In genomic region chr16:2091722-2092620, GRCh38 we compare ENCODE assay signal across 13 cellular contexts. TPM values are rescaled to one million over a fixed set of nuclear protein-coding genes. Genes with fewer than 3 reads are reported as not detected.
DNase-seq lines count a peak whose midpoint lies in the region; ATAC-seq, FAIRE-seq and TF ChIP-seq lines count a peak whose summit lies in the region.
"Had no signal": no experiment of that assay in that cellular context is flagged by ENCODE, and none has a peak within 500 bp of the region (broad histone marks: within the 10 kb centered on the region; RNA-seq: fewer than 3 reads in every experiment).

No MANE protein-coding gene starts in this region.

- no peak for FAIRE-seq in H1 (lab: Jason Lieb, UNC)
- FAIRE-seq: TTC549 had no signal

- no peak for TF ChIP-seq CTCF in SK-N-SH (IDR thresholded peaks at IDR 0.05)
- TF ChIP-seq CTCF in H1 (IDR thresholded peaks at IDR 0.05; ENCODE audit: control extremely low read depth in 1 of 3, insufficient read depth in 1 of 3, low read depth in 1 of 3, low read length in 3 of 3): no peak

- no peak overlapping the region; the same call in 1 of the 2 replicates for H2BK12ac ChIP-seq in H1 (ENCODE audit: low read depth, low read length)

- peak overlapping the region; percentile 53 for H3K4ac ChIP-seq in H1 (replicated peaks; ENCODE audit: insufficient read length, low read depth, low read length)

- H3K9ac ChIP-seq in SK-N-SH (no peak overlapping the region), H1 (replicated peaks in 1 of 4; ENCODE audit: extremely low read depth in 1 of 4, low read depth in 3 of 4, low read length in 3 of 4) (peak overlapping the region in 2 of 4 experiments; percentile 13 to 43; a peak in 3 of 7 replicates)

- H3K4me2 ChIP-seq in SK-N-SH (no peak overlapping the region), H1 (ENCODE audit: insufficient read depth in 1 of 2, low read depth in 2 of 2, low read length in 2 of 2) (peak overlapping the region; percentile 46 to 96)

- no peak overlapping the region for H3K4me3 Mint-ChIP-seq in effector memory CD8-positive, alpha-beta T cell
- H3K4me3 Mint-ChIP-seq: activated naive CD8-positive, alpha-beta T cell; memory B cell had no signal

- no peak overlapping the region for H3K27ac Mint-ChIP-seq in effector memory CD8-positive, alpha-beta T cell
- H3K27ac Mint-ChIP-seq: activated naive CD8-positive, alpha-beta T cell; memory B cell had no signal

- peaks cover 8% of the 10 kb centered on the region for H3K36me3 Mint-ChIP-seq in effector memory CD8-positive, alpha-beta T cell (ENCODE audit: insufficient read depth)
- H3K36me3 Mint-ChIP-seq: activated naive CD8-positive, alpha-beta T cell had no signal

- DNase-seq in SK-N-SH (peak; percentile 41), H1 (ENCODE audit: low read depth in 1 of 2, low spot score in 2 of 2) (peak in 1 of 2 experiments; percentile 71), GOT3 (lab: John Stamatoyannopoulos, UW) (no peak), AML-193 (lab: John Stamatoyannopoulos, UW) (no peak)
- DNase-seq in effector memory CD8-positive, alpha-beta T cell: no peak
- DNase-seq: NCI-H1092 treated with DMSO at 0.1 percent for 48 hours had no signal

- TF ChIP-seq EP300 in SK-N-SH (IDR thresholded peaks at IDR 0.05; ENCODE audit: borderline replicate concordance in 1 of 2, low read depth in 1 of 2, low read length in 1 of 2) (no peak), H1 (IDR thresholded peaks at IDR 0.05; ENCODE audit: borderline replicate concordance in 1 of 2, low read depth in 2 of 2, low read length in 2 of 2) (no peak)

- H3K23ac ChIP-seq in H1 (ENCODE audit: insufficient read length): no peak overlapping the region

- H3K56ac ChIP-seq in H1 (replicated peaks; ENCODE audit: insufficient read length, low read depth, low read length): no peak overlapping the region

- H3K27me3 Mint-ChIP-seq in effector memory CD8-positive, alpha-beta T cell: no peaks in the 10 kb centered on the region
- H3K27me3 Mint-ChIP-seq: activated naive CD8-positive, alpha-beta T cell; memory B cell had no signal

- H4K5ac ChIP-seq in H1 (ENCODE audit: insufficient read length, low read depth, low read length): peak overlapping the region; percentile 60

- peaks cover 21% of the 10 kb centered on the region for H3F3A ChIP-seq in SK-N-SH (replicated peaks; ENCODE audit: insufficient read depth)

- H3K23me2 ChIP-seq in H1 (ENCODE audit: low read depth, low read length): peaks cover 6% of the 10 kb centered on the region; the same call in 1 of the 2 replicates

- POLR2A ChIA-PET in SK-N-SH (lab: Yijun Ruan, JAX): interaction anchor here (1.6 kb wide), 1 partner anchor 35 kb away, joined by 4 read pairs; no protein-coding TSS in a partner anchor
- POLR2A ChIA-PET in H1 (lab: Charles Lee; ENCODE audit: partially characterized antibody): interaction anchor here (0.6 to 6.9 kb wide), 17 partner anchors 10 to 309 kb away, joined by 3 to 54 read pairs (median 3); partner anchors contain the start of genes NTHL1, NUBP2, SPSB3 and TRAF7

- 93% methylated on average over 24 of the region's 48 CpGs for WGBS in SK-N-SH (ENCODE audit: low lambda C conversion rate)
- 77% methylated on average over 48 of the region's 48 CpGs; no CpG with 5 or more reads in 1 of the 2 experiments for WGBS in H1 (ENCODE audit: extremely low coverage in 1 of 2, insufficient coverage in 1 of 2, insufficient read length in 1 of 2, insufficient replicate concordance in 2 of 2, low coverage in 1 of 2, low lambda C conversion rate in 2 of 2, missing lambda C conversion rate in 1 of 2), 2 experiments
- WGBS in mesodermal cell (ENCODE audit: insufficient coverage in 2 of 2), 2 experiments: 71% methylated on average over 45 to 47 of the region's 48 CpGs

- no peaks in the 10 kb centered on the region; a peak in 1 of 4 replicates for H3K4me1 ChIP-seq in SK-N-SH (ENCODE audit: control insufficient read depth in 1 of 2, insufficient read depth in 2 of 2, low read depth in 1 of 2, low read length in 1 of 2)
- peaks cover 0 to 12% (median 9%) of the 10 kb centered on the region in 4 experiments; a peak in 5 of 7 replicates for H3K4me1 ChIP-seq in H1 (replicated peaks in 1 of 4; ENCODE audit: control insufficient read depth in 3 of 4, insufficient read depth in 4 of 4, low read length in 3 of 4)
- peaks cover 7% of the 10 kb centered on the region for H3K4me1 ChIP-seq in mesodermal cell (ENCODE audit: control insufficient read depth, insufficient read depth, low read length, poor library complexity, severe bottlenecking)

- H2AFZ ChIP-seq in SK-N-SH (ENCODE audit: low read depth) (no peak overlapping the region), H1 (ENCODE audit: low read length) (no peak overlapping the region)

- H2AK5ac ChIP-seq in H1 (ENCODE audit: low read depth, low read length): no peak overlapping the region

- TF ChIP-seq RAD21 in SK-N-SH (IDR thresholded peaks at IDR 0.05; ENCODE audit: low read length): no peak
- no peak for TF ChIP-seq RAD21 in H1 (IDR thresholded peaks at IDR 0.05 in 1 of 2, conservative IDR thresholded peaks at IDR 0.05 in 1 of 2; ENCODE audit: low read depth in 2 of 2, low read length in 2 of 2)

- H3K36me3 ChIP-seq in SK-N-SH (replicated peaks in 1 of 2; ENCODE audit: control insufficient read depth in 1 of 2, insufficient read depth in 2 of 2, low read length in 1 of 2): peaks cover 11 to 81% of the 10 kb centered on the region in 2 experiments
- peaks cover 0 to 19% (median 0%) of the 10 kb centered on the region in 4 experiments; a peak in 2 of 8 replicates for H3K36me3 ChIP-seq in H1 (ENCODE audit: control insufficient read depth in 2 of 4, insufficient read depth in 4 of 4, low read length in 3 of 4)
- H3K36me3 ChIP-seq in mesodermal cell (ENCODE audit: control insufficient read depth, insufficient read depth, low read length): peaks cover 60% of the 10 kb centered on the region

- no peaks in the 10 kb centered on the region for H3K79me2 ChIP-seq in SK-N-SH (ENCODE audit: insufficient read depth)
- no peaks in the 10 kb centered on the region for H3K79me2 ChIP-seq in H1 (ENCODE audit: control insufficient read depth in 1 of 2, insufficient read depth in 2 of 2, low read length in 2 of 2)

- H3K27ac ChIP-seq in SK-N-SH (ENCODE audit: low read depth in 2 of 2, low read length in 1 of 2) (no peak overlapping the region), H1 (ENCODE audit: low read depth, low read length) (no peak overlapping the region), mesodermal cell (ENCODE audit: low read depth, low read length, severe bottlenecking) (no peak overlapping the region), temporal lobe (ENCODE audit: low read depth, low read length) (peak overlapping the region; percentile 27)
- H3K27ac ChIP-seq: thoracic aorta had no signal

- no peaks in the 10 kb centered on the region for H3K9me2 ChIP-seq in SK-N-SH

- H3K9me3 ChIP-seq in SK-N-SH (no peaks in the 10 kb centered on the region), H1 (ENCODE audit: insufficient read depth in 2 of 2, low read depth in 1 of 2, low read length in 1 of 2) (no peaks in the 10 kb centered on the region), mesodermal cell (ENCODE audit: control insufficient read depth, low read length) (no peaks in the 10 kb centered on the region)
- H3K9me3 ChIP-seq: thoracic aorta had no signal

- no peak overlapping the region for H2BK5ac ChIP-seq in H1 (ENCODE audit: low read depth, low read length)

- peaks cover 12% of the 10 kb centered on the region; the same call in 1 of the 2 replicates for H4K20me1 ChIP-seq in SK-N-SH (ENCODE audit: insufficient read depth)
- H4K20me1 ChIP-seq in H1 (replicated peaks in 1 of 2; ENCODE audit: control insufficient read depth in 1 of 2, insufficient read depth in 2 of 2, low read length in 2 of 2): peaks cover 8 to 17% of the 10 kb centered on the region in 2 experiments

- CTCF ChIA-PET in SK-N-SH (lab: Yijun Ruan, JAX) (interaction anchor here (1.2 to 2.0 kb wide), 3 partner anchors 29 to 69 kb away, joined by 3 to 9 read pairs (median 9); no protein-coding TSS in a partner anchor), H1 (lab: Charles Lee; ENCODE audit: partially characterized antibody) (interaction anchor here (0.7 to 3.8 kb wide), 16 partner anchors 12 to 86 kb away, joined by 3 to 25 read pairs (median 4); partner anchors contain the start of gene PKD1)

- H3K18ac ChIP-seq in H1 (ENCODE audit: extremely low read depth, low read length): no peak overlapping the region; the same call in 1 of the 2 replicates

- H4K91ac ChIP-seq in H1 (replicated peaks; ENCODE audit: insufficient read length, low read length): no peak overlapping the region

- H2BK120ac ChIP-seq in H1 (replicated peaks; ENCODE audit: low read depth, low read length): no peak overlapping the region

- no peaks in the 10 kb centered on the region for H3K27me3 ChIP-seq in SK-N-SH (ENCODE audit: insufficient read depth)
- H3K27me3 ChIP-seq in H1 (replicated peaks in 1 of 4; ENCODE audit: control insufficient read depth in 3 of 4, extremely low read depth in 1 of 4, insufficient read depth in 3 of 4, low read length in 3 of 4): no peaks in the 10 kb centered on the region

- TF ChIP-seq POLR2A in H1 (IDR thresholded peaks at IDR 0.05; ENCODE audit: control extremely low read depth in 1 of 2, low read depth in 2 of 2, low read length in 2 of 2): no peak

- H3K4me3 ChIP-seq in SK-N-SH (ENCODE audit: low read depth in 2 of 2, low read length in 1 of 2) (no peak overlapping the region), H1 (ENCODE audit: extremely low read depth in 1 of 4, insufficient read depth in 2 of 4, low read depth in 3 of 4, low read length in 4 of 4) (peak overlapping the region; percentile 38 to 72 (median 45)), mesodermal cell (ENCODE audit: extremely low read depth, insufficient read depth, low read length, poor library complexity, severe bottlenecking) (peak overlapping the region; percentile 31)
- H3K4me3 ChIP-seq: thoracic aorta had no signal

- no peak overlapping the region for H2BK20ac ChIP-seq in H1 (ENCODE audit: low read length)

- H3K14ac ChIP-seq in H1 (ENCODE audit: insufficient read length): no peak overlapping the region

- H3K79me1 ChIP-seq in H1 (ENCODE audit: low read depth, low read length): no peaks in the 10 kb centered on the region

- no peak overlapping the region for H2BK15ac ChIP-seq in H1 (ENCODE audit: low read length)

- H3K4me1 Mint-ChIP-seq in effector memory CD8-positive, alpha-beta T cell (ENCODE audit: low read depth in 2 of 2): no peaks in the 10 kb centered on the region

- peak overlapping the region; percentile 89; the same call in 1 of the 2 replicates for H4K8ac ChIP-seq in H1 (ENCODE audit: extremely low read depth, insufficient read depth, low read length)

- ATAC-seq in SK-N-SH treated with all-trans-retinoic acid at 6 μM for 48 hours: no peak
- no peak for ATAC-seq in effector memory CD8-positive, alpha-beta T cell (replicated peaks)

- no peaks in the 10 kb centered on the region for H3K9me3 Mint-ChIP-seq in effector memory CD8-positive, alpha-beta T cell
- H3K9me3 Mint-ChIP-seq: memory B cell had no signal

RNA-seq across cellular contexts. Expression of gene PKD1, which starts 43.7 kb away (rescaled TPM):
- polyA plus RNA-seq in SK-N-SH (2012; rRNA removed) (39.8 and 47.4 TPM in 2 replicates), H1 (2011; rRNA removed) (40.6 and 59.4 TPM in 2 replicates)
- polyA plus RNA-seq in SK-N-SH (2012; cell fraction: cytosol; rRNA removed): 10.3 and 21.4 TPM in 2 replicates
- polyA plus RNA-seq in SK-N-SH (2012; cell fraction: nucleus; rRNA removed): 292 and 443 TPM in 2 replicates
- total RNA-seq in H1 (2021; fragmentation: NEBNext Ultra II Directional; extraction: Animal tissue kit (Norgen Biotek cat#: 25700)): 52.7 and 63.5 TPM in 2 replicates
- 50.0 TPM for polyA plus RNA-seq in H1 (2011; cell fraction: cytosol; rRNA removed)
- 380 TPM for polyA plus RNA-seq in H1 (2011; cell fraction: nucleus; rRNA removed)
- polyA plus RNA-seq in H1 (2012, experiment 1 of 2): 37.9 to 66.9 TPM (median 59.1 TPM) in 4 replicates
- polyA plus RNA-seq in H1 (2012, experiment 2 of 2): 29.8 TPM
- 28.9 TPM for polyA plus RNA-seq in H1 (2013, experiment 1 of 2)
- polyA plus RNA-seq in H1 (2013, experiment 2 of 2): 27.1 TPM
- 24.8 and 36.2 TPM in 2 replicates for polyA minus RNA-seq in H1 (2011; rRNA and poly(A)+ RNA removed)
- 37.0 TPM for polyA minus RNA-seq in H1 (2011; cell fraction: cytosol; rRNA and poly(A)+ RNA removed)
- 106 TPM for polyA minus RNA-seq in H1 (2011; cell fraction: nucleus; rRNA and poly(A)+ RNA removed)
- 57.7 TPM for polyA plus RNA-seq in mesodermal cell (2013, experiment 1 of 2)
- 42.3 TPM for polyA plus RNA-seq in mesodermal cell (2013, experiment 2 of 2)
- total RNA-seq in temporal lobe: 77.7 TPM

RNA-seq across cellular contexts. Expression of gene TSC2, which starts 44.2 kb away (rescaled TPM):
- polyA plus RNA-seq in SK-N-SH (2012; rRNA removed): 76.7 and 96.1 TPM in 2 replicates
- polyA plus RNA-seq in SK-N-SH (2012; cell fraction: cytosol; rRNA removed): 22.6 and 32.9 TPM in 2 replicates
- polyA plus RNA-seq in SK-N-SH (2012; cell fraction: nucleus; rRNA removed): 376 and 625 TPM in 2 replicates
- 91.1 and 96.6 TPM in 2 replicates for total RNA-seq in H1 (2021; fragmentation: NEBNext Ultra II Directional; extraction: Animal tissue kit (Norgen Biotek cat#: 25700))
- polyA plus RNA-seq in H1 (2011; rRNA removed): 65.9 and 90.2 TPM in 2 replicates
- polyA plus RNA-seq in H1 (2011; cell fraction: cytosol; rRNA removed): 41.7 TPM
- polyA plus RNA-seq in H1 (2011; cell fraction: nucleus; rRNA removed): 431 TPM
- polyA plus RNA-seq in H1 (2012, experiment 1 of 2): 79.5 to 86.9 TPM (median 82.8 TPM) in 4 replicates
- 60.3 TPM for polyA plus RNA-seq in H1 (2012, experiment 2 of 2)
- 39.2 TPM for polyA plus RNA-seq in H1 (2013, experiment 1 of 2)
- 39.2 TPM for polyA plus RNA-seq in H1 (2013, experiment 2 of 2)
- 71.6 and 74.8 TPM in 2 replicates for polyA minus RNA-seq in H1 (2011; rRNA and poly(A)+ RNA removed)
- polyA minus RNA-seq in H1 (2011; cell fraction: cytosol; rRNA and poly(A)+ RNA removed): 70.0 TPM
- 98.2 TPM for polyA minus RNA-seq in H1 (2011; cell fraction: nucleus; rRNA and poly(A)+ RNA removed)
- polyA plus RNA-seq in mesodermal cell (2013, experiment 1 of 2): 74.3 TPM
- polyA plus RNA-seq in mesodermal cell (2013, experiment 2 of 2): 65.0 TPM
- 51.1 TPM for total RNA-seq in temporal lobe

RNA-seq across cellular contexts. Expression of gene NTHL1, which starts 44.3 kb away (rescaled TPM):
- polyA plus RNA-seq in SK-N-SH (2012; rRNA removed): 72.9 and 77.3 TPM in 2 replicates
- polyA plus RNA-seq in SK-N-SH (2012; cell fraction: cytosol; rRNA removed): 32.1 and 51.5 TPM in 2 replicates
- 59.5 and 109 TPM in 2 replicates for polyA plus RNA-seq in SK-N-SH (2012; cell fraction: nucleus; rRNA removed)
- total RNA-seq in H1 (2021; fragmentation: NEBNext Ultra II Directional; extraction: Animal tissue kit (Norgen Biotek cat#: 25700)): 70.9 and 84.5 TPM in 2 replicates
- 150 and 209 TPM in 2 replicates for polyA plus RNA-seq in H1 (2011; rRNA removed)
- 159 TPM for polyA plus RNA-seq in H1 (2011; cell fraction: cytosol; rRNA removed)
- polyA plus RNA-seq in H1 (2011; cell fraction: nucleus; rRNA removed): 107 TPM
- polyA plus RNA-seq in H1 (2012, experiment 1 of 2): 24.3 to 84.5 TPM (median 77.9 TPM) in 4 replicates
- polyA plus RNA-seq in H1 (2012, experiment 2 of 2): 61.3 TPM
- polyA plus RNA-seq in H1 (2013, experiment 1 of 2): 43.2 TPM
- polyA plus RNA-seq in H1 (2013, experiment 2 of 2): 47.0 TPM
- polyA minus RNA-seq in H1 (2011; rRNA and poly(A)+ RNA removed): 26.8 and 36.7 TPM in 2 replicates
- 44.5 TPM for polyA minus RNA-seq in H1 (2011; cell fraction: cytosol; rRNA and poly(A)+ RNA removed)
- 28.0 TPM for polyA minus RNA-seq in H1 (2011; cell fraction: nucleus; rRNA and poly(A)+ RNA removed)
- 28.3 TPM for polyA plus RNA-seq in mesodermal cell (2013, experiment 1 of 2)
- 25.3 TPM for polyA plus RNA-seq in mesodermal cell (2013, experiment 2 of 2)
- 19.4 TPM for total RNA-seq in temporal lobe

RNA-seq across cellular contexts. Expression of gene RAB26, which starts 56.5 kb away (rescaled TPM):
- polyA plus RNA-seq in SK-N-SH (2012; rRNA removed) (14.3 and 19.5 TPM in 2 replicates), H1 (2011; rRNA removed) (5.4 and 6.6 TPM in 2 replicates)
- 4.5 and 6.2 TPM in 2 replicates for polyA plus RNA-seq in SK-N-SH (2012; cell fraction: cytosol; rRNA removed)
- polyA plus RNA-seq in SK-N-SH (2012; cell fraction: nucleus; rRNA removed): 102 and 121 TPM in 2 replicates
- total RNA-seq in H1 (2021; fragmentation: NEBNext Ultra II Directional; extraction: Animal tissue kit (Norgen Biotek cat#: 25700)): 4.3 and 5.3 TPM in 2 replicates
- 7.4 TPM for polyA plus RNA-seq in H1 (2011; cell fraction: cytosol; rRNA removed)
- polyA plus RNA-seq in H1 (2011; cell fraction: nucleus; rRNA removed): 23.2 TPM
- polyA plus RNA-seq in H1 (2012, experiment 1 of 2): 6.8 to 14.2 TPM (median 12.7 TPM) in 4 replicates
- 4.8 TPM for polyA plus RNA-seq in H1 (2012, experiment 2 of 2)
- polyA plus RNA-seq in H1 (2013, experiment 1 of 2): 11.6 TPM
- 13.9 TPM for polyA plus RNA-seq in H1 (2013, experiment 2 of 2)
- 2.4 and 2.6 TPM in 2 replicates for polyA minus RNA-seq in H1 (2011; rRNA and poly(A)+ RNA removed)
- polyA minus RNA-seq in H1 (2011; cell fraction: cytosol; rRNA and poly(A)+ RNA removed): 2.0 TPM
- polyA minus RNA-seq in H1 (2011; cell fraction: nucleus; rRNA and poly(A)+ RNA removed): 3.2 TPM
- polyA plus RNA-seq in mesodermal cell (2013, experiment 1 of 2): 1.4 TPM
- 1.2 TPM for polyA plus RNA-seq in mesodermal cell (2013, experiment 2 of 2)
- total RNA-seq in temporal lobe: 4.4 TPM
- total RNA-seq: thoracic aorta had no signal

Comparison
In these comparisons a context has a peak if more than half of its experiments do, and no peak if none do; other contexts are left out.
1. H3K4me3 ChIP-seq: peak in H1 (4 of 4) and mesodermal cell (single experiment); none in SK-N-SH (0 of 2).